14 cellular contexts compared by ENCODE assay signal in genomic region chr11:32437406-32438345, GRCh38. TPM values are rescaled to one million over a fixed set of nuclear protein-coding genes. Genes with fewer than 3 reads are reported as not detected.
A peak's percentile ranks its signal among the peaks of the same experiment; 100 is the strongest.
DNase-seq lines count a peak whose midpoint lies in the region; ATAC-seq and TF ChIP-seq lines count a peak whose summit lies in the region.
"Had no signal": no experiment of that assay in that cellular context is flagged by ENCODE, and none has a peak within 500 bp of the region (broad histone marks: within the 10 kb centered on the region; RNA-seq: fewer than 3 reads in every experiment).

No MANE protein-coding gene starts in this region.

- no peak for TF ChIP-seq CTCF in PC-9 (conservative IDR thresholded peaks at IDR 0.05)
- no peak for TF ChIP-seq CTCF in gastroesophageal sphincter (IDR thresholded peaks at IDR 0.05)

- H3K4me1 Mint-ChIP-seq in activated T-cell treated with anti-CD3 and anti-CD28 coated beads, Interleukin-2, amount 50 U/mL, for 24 hours (ENCODE audit: low read depth) = peaks cover 47% of the 10 kb centered on the region
- H3K4me1 Mint-ChIP-seq in activated CD4-positive, alpha-beta memory T cell treated with anti-CD3 and anti-CD28 coated beads, Interleukin-2, amount 10 ng/mL, durations not matched to agents 7 days and 5 days = peaks cover 35% of the 10 kb centered on the region
- peaks cover 41% of the 10 kb centered on the region for H3K4me1 Mint-ChIP-seq in stimulated activated effector memory CD8-positive, alpha-beta T cell treated with anti-CD3 and anti-CD28 coated beads, Interleukin-12 subunit alpha, Interleukin-12 subunit beta, amount 100 ng/mL, for 72 hours

- no peak for TF ChIP-seq EP300 in gastroesophageal sphincter (IDR thresholded peaks at IDR 0.05)

- 10 to 20% methylated on average over 7 to 15 of the region's 44 CpGs for WGBS in gastroesophageal sphincter (ENCODE audit: low coverage in 1 of 2), 2 donors

- H3K9me3 ChIP-seq in PC-9 (ENCODE audit: insufficient read depth, low read depth) = no peaks in the 10 kb centered on the region
- no peaks in the 10 kb centered on the region for H3K9me3 ChIP-seq in gastroesophageal sphincter

- H3K4me2 ChIP-seq in PC-9 = no peak overlapping the region

- H3F3A ChIP-seq in PC-9 (ENCODE audit: insufficient read depth, low read depth) = no peaks in the 10 kb centered on the region

- no peaks in the 10 kb centered on the region for H3K36me3 ChIP-seq in PC-9 (ENCODE audit: low read depth)
- H3K36me3 ChIP-seq in gastroesophageal sphincter = no peaks in the 10 kb centered on the region

- no peaks in the 10 kb centered on the region for H3K9me3 Mint-ChIP-seq in activated T-cell treated with anti-CD3 and anti-CD28 coated beads, Interleukin-2, amount 50 U/mL, for 24 hours
- H3K9me3 Mint-ChIP-seq in activated CD4-positive, alpha-beta memory T cell treated with anti-CD3 and anti-CD28 coated beads, Interleukin-2, amount 10 ng/mL, durations not matched to agents 7 days and 5 days = no peaks in the 10 kb centered on the region
- H3K9me3 Mint-ChIP-seq in stimulated activated effector memory CD8-positive, alpha-beta T cell treated with anti-CD3 and anti-CD28 coated beads, Interleukin-12 subunit alpha, Interleukin-12 subunit beta, amount 100 ng/mL, for 72 hours = no peaks in the 10 kb centered on the region

- H3K27me3 ChIP-seq in PC-9 (ENCODE audit: insufficient read depth, low read depth) = peaks cover 43% of the 10 kb centered on the region
- peaks cover 100% of the 10 kb centered on the region for H3K27me3 ChIP-seq in gastroesophageal sphincter

- CTCF ChIA-PET in activated CD4-positive, alpha-beta memory T cell treated with anti-CD3 and anti-CD28 coated beads, Interleukin-2, amount 10 ng/mL, durations not matched to agents 7 days and 5 days (lab: Charles Lee) = no interaction called here
- CTCF ChIA-PET in PC-9 (lab: Charles Lee) = no interaction called here

- H3K4me1 ChIP-seq in PC-9 (replicated peaks; ENCODE audit: insufficient read depth) (no peaks in the 10 kb centered on the region), gastroesophageal sphincter (peaks cover 0 to 69% (median 10%) of the 10 kb centered on the region in 3 donors)
- H3K4me1 ChIP-seq: foreskin keratinocyte had no signal

- H3K9me2 ChIP-seq in PC-9 (ENCODE audit: insufficient read depth) = no peaks in the 10 kb centered on the region

- TF ChIP-seq POLR2A in gastroesophageal sphincter (IDR thresholded peaks at IDR 0.05) = no peak

- H3K4me3 ChIP-seq in iPS-11a (ENCODE audit: low read depth, low read length) = peak overlapping the region; percentile 14
- H3K4me3 ChIP-seq in PC-9 = no peak overlapping the region
- H3K4me3 ChIP-seq in gastroesophageal sphincter = peak overlapping the region in 1 of 2 donors; percentile 45

- POLR2A ChIA-PET in activated CD4-positive, alpha-beta memory T cell treated with anti-CD3 and anti-CD28 coated beads, Interleukin-2, amount 10 ng/mL, durations not matched to agents 7 days and 5 days (lab: Charles Lee) = no interaction called here
- POLR2A ChIA-PET in PC-9 (lab: Charles Lee; ENCODE audit: unreplicated experiment) = no interaction called here

- no peaks in the 10 kb centered on the region for H4K20me1 ChIP-seq in PC-9 (ENCODE audit: insufficient read depth)

- BruUV-seq in PC-9 (replicated peaks; lab: Mats Ljungman, UMichigan) = no TSS peak

- peaks cover 89% of the 10 kb centered on the region for H3K27me3 Mint-ChIP-seq in activated T-cell treated with anti-CD3 and anti-CD28 coated beads, Interleukin-2, amount 50 U/mL, for 24 hours
- H3K27me3 Mint-ChIP-seq in activated CD4-positive, alpha-beta memory T cell treated with anti-CD3 and anti-CD28 coated beads, Interleukin-2, amount 10 ng/mL, durations not matched to agents 7 days and 5 days = peaks cover 86% of the 10 kb centered on the region

- H3K36me3 Mint-ChIP-seq in activated T-cell treated with anti-CD3 and anti-CD28 coated beads, Interleukin-2, amount 50 U/mL, for 24 hours (ENCODE audit: low read depth) = no peaks in the 10 kb centered on the region
- no peaks in the 10 kb centered on the region for H3K36me3 Mint-ChIP-seq in activated CD4-positive, alpha-beta memory T cell treated with anti-CD3 and anti-CD28 coated beads, Interleukin-2, amount 10 ng/mL, durations not matched to agents 7 days and 5 days (ENCODE audit: low read depth)
- no peaks in the 10 kb centered on the region for H3K36me3 Mint-ChIP-seq in stimulated activated effector memory CD8-positive, alpha-beta T cell treated with anti-CD3 and anti-CD28 coated beads, Interleukin-12 subunit alpha, Interleukin-12 subunit beta, amount 100 ng/mL, for 72 hours

- no peak for DNase-seq in activated T-cell treated with anti-CD3 and anti-CD28 coated beads, Interleukin-2, amount 50 U/mL, for 24 hours
- no peak for DNase-seq in activated T-cell treated with anti-CD3 and anti-CD28 coated beads, Interleukin-2, amount 50 U/mL, for 48 hours
- DNase-seq in activated CD4-positive, alpha-beta memory T cell treated with anti-CD3 and anti-CD28 coated beads, Interleukin-2, amount 10 ng/mL, durations not matched to agents 7 days and 5 days = no peak
- peak in 1 of 2 donors; percentile 49 for DNase-seq in stimulated activated effector memory CD8-positive, alpha-beta T cell treated with anti-CD3 and anti-CD28 coated beads, Interleukin-12 subunit alpha, Interleukin-12 subunit beta, amount 100 ng/mL, for 72 hours (ENCODE audit: low spot score in 2 of 2)
- DNase-seq in PC-9 (no peak), DMS53 treated with DMSO at 0.1 percent for 48 hours (lab: John Stamatoyannopoulos, UW; ENCODE audit: unreplicated experiment) (no peak)
- DNase-seq: activated naive CD4-positive, alpha-beta T cell; AML-193; cortex of kidney; foreskin keratinocyte; NCI-H1436 had no signal

- H3K27ac ChIP-seq in PC-9 (no peak overlapping the region), gastroesophageal sphincter (no peak overlapping the region)
- H3K27ac ChIP-seq: foreskin keratinocyte had no signal

- no peak overlapping the region for H3K27ac Mint-ChIP-seq in activated T-cell treated with anti-CD3 and anti-CD28 coated beads, Interleukin-2, amount 50 U/mL, for 24 hours
- peak overlapping the region; percentile 45 for H3K27ac Mint-ChIP-seq in activated CD4-positive, alpha-beta memory T cell treated with anti-CD3 and anti-CD28 coated beads, Interleukin-2, amount 10 ng/mL, durations not matched to agents 7 days and 5 days
- no peak overlapping the region for H3K27ac Mint-ChIP-seq in stimulated activated effector memory CD8-positive, alpha-beta T cell treated with anti-CD3 and anti-CD28 coated beads, Interleukin-12 subunit alpha, Interleukin-12 subunit beta, amount 100 ng/mL, for 72 hours

- intact Hi-C loops in PC-9 (cut with micrococcal nuclease; ENCODE audit: unreplicated experiment) = no loop called here

- peak overlapping the region; percentile 11 for H3K4me3 Mint-ChIP-seq in activated T-cell treated with anti-CD3 and anti-CD28 coated beads, Interleukin-2, amount 50 U/mL, for 24 hours
- H3K4me3 Mint-ChIP-seq in activated CD4-positive, alpha-beta memory T cell treated with anti-CD3 and anti-CD28 coated beads, Interleukin-2, amount 10 ng/mL, durations not matched to agents 7 days and 5 days = no peak overlapping the region
- H3K4me3 Mint-ChIP-seq in stimulated activated effector memory CD8-positive, alpha-beta T cell treated with anti-CD3 and anti-CD28 coated beads, Interleukin-12 subunit alpha, Interleukin-12 subunit beta, amount 100 ng/mL, for 72 hours = peak overlapping the region; percentile 41

- no peaks in the 10 kb centered on the region for H3K79me2 ChIP-seq in PC-9 (ENCODE audit: low read depth)

- ATAC-seq in stimulated activated effector memory CD8-positive, alpha-beta T cell treated with anti-CD3 and anti-CD28 coated beads, Interleukin-12 subunit alpha, Interleukin-12 subunit beta, amount 100 ng/mL, for 72 hours = no peak
- ATAC-seq in gastroesophageal sphincter = no peak
- ATAC-seq: foreskin keratinocyte, left lobe of liver had no signal

- H2AFZ ChIP-seq in PC-9 = no peak overlapping the region

RNA-seq across cellular contexts. Expression of gene WT1, which starts 2.3 kb away (rescaled TPM):
- total RNA-seq in activated CD4-positive, alpha-beta memory T cell treated with anti-CD3 and anti-CD28 coated beads, Interleukin-2, amount 10 ng/mL, durations not matched to agents 7 days and 5 days = not detected
- total RNA-seq in PC-9 (2021) = not detected in 2 replicates
- total RNA-seq in gastroesophageal sphincter = 1 to 10 TPM in 2 of 4 donors, under 1 TPM in 1, not detected in 1; 0.52 to 2.7 (median 1.6) TPM
- total RNA-seq: left lobe of liver had no signal
